Comparison of ENCODE assay signal across 23 cellular contexts in the genomic region with DNA sequence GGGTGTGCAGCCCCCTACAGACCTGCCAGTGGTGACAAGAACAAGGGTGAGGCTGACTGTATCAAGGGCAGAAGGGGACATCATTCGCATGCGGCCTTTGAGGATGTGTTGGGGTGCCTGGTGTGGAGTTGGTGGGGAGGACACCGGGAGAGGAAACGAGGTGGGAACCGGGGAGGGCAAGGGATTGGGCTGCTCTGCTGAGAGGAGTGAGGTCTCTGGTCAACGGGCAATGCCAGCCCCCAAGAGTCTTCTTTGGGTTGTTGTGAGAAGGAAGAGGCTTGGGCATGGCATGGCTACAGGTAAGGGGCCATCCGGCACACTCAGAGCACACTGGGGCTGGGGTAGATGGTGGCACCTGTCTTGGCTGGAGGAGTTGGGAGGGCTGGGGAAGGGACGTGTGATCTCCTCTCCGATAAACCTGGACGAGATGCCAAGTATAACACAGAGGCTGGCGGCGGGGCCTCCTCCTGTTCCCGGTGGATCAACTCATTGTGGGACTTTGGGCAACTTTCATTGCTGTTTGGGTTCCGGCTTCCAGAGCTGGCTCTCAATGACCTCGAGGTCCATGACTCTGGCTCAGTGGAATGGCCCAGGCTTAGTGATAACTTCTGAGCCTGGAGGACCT. TPM values are rescaled to one million over a fixed set of nuclear protein-coding genes. Genes with fewer than 3 reads are reported as not detected.
"Had no signal": no experiment of that assay in that cellular context is flagged by ENCODE, and none has a peak within 500 bp of the region (broad histone marks: within the 10 kb centered on the region; RNA-seq: fewer than 3 reads in every experiment).

No MANE protein-coding gene starts in this region.

- H3K4me3 ChIP-seq: MG63, SJSA1, SK-N-MC had no signal

- H3K9me3 ChIP-seq: MG63, SJSA1 had no signal

- H3K27ac ChIP-seq: SJSA1, SK-N-MC had no signal

- H3K27me3 ChIP-seq: MG63, SJSA1 had no signal

- H3K36me3 ChIP-seq: MG63, SJSA1 had no signal

- DNase-seq: Karpas-422, KG1, MG63, NCI-H1092, NCI-H1105 treated with DMSO at 0.1 percent for 48 hours, NCI-H1417 treated with DMSO at 0.1 percent for 48 hours, NCI-H146, NCI-H1694 treated with DMSO at 0.1 percent for 48 hours, NCI-H1930, NCI-H2081, NCI-H2107, NCI-H2171, NCI-H226, NCI-H446, NCI-H510A, NCI-H524 treated with DMSO at 0.1 percent for 48 hours, NCI-H69, NCI-H774, Right ventricle myocardium superior, RPMI8226, SIG-M5 had no signal

- H3K4me1 ChIP-seq: SJSA1 had no signal

RNA-seq across cellular contexts. Expression of gene KCNF1, which starts 37.0 kb away (rescaled TPM):
- total RNA-seq: Right ventricle myocardium superior had no signal
